In the genomic region with DNA sequence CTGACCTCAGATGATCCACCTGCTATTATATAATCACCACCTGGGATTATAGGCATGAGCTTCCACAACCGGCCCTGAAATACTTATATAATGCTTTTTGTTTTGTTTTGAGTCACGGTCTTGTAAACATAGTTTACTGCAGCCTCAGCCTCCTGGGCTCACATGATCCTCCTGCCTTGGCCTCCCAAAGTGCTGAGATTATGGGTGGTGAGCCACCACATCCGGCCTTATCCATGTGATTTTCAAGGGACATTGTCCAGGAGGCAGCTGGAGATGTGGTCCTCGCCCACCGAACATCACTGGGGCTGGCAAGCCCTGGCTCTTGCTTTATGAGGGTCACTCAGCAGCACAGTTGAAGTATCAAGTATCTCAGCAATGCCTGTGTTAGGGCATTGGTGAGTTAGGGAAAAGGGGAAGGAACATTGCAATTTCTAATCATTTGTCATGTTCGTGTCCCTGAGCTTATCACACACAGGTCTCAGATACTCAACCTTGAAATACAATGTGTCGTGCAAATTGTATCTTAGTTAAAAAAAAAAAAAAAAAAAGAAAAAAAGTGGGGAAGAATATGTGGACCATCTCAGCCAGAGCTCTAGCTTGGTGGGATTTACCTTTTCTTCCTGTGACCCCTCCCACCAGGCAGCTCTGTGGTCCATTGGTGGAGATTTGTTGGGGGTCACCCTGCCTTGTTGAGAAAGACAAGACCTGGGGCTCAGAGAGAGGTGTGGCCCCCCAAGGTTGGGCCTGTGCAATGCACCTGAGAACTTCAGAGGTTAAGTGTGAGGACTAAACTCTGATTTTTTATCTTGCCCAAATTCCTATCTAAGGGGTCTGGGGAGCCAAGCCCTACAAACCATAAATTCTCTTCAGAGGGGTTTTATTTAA, we compare ENCODE assay signal across 8 cellular contexts.
"Had no signal": no experiment of that assay in that cellular context is flagged by ENCODE, and none has a peak within 500 bp of the region (broad histone marks: within the 10 kb centered on the region; RNA-seq: fewer than 3 reads in every experiment).

No MANE protein-coding gene starts in this region.

- H3K4me3 Mint-ChIP-seq: GM23338, H9, IgD-negative memory B cell had no signal

- FAIRE-seq: H1, H54, HTR-8/SVneo had no signal

- H3K9me3 Mint-ChIP-seq: GM23338, H9, IgD-negative memory B cell had no signal

- ATAC-seq: GM23338 had no signal

- H3K27ac Mint-ChIP-seq: GM23338, H9, IgD-negative memory B cell had no signal

- H3K4me1 Mint-ChIP-seq: GM23338, H9 had no signal

- H2AFZ ChIP-seq: GM23338 had no signal

- H3K4me2 ChIP-seq: GM23338 had no signal

- H3K27me3 Mint-ChIP-seq: IgD-negative memory B cell had no signal

- H3K4me3 ChIP-seq: GM23338 had no signal

- DNase-seq: H9, HCEC 1CT, KG1 had no signal
